Comparison of ENCODE assay signal across 1 cellular context in the genomic region with DNA sequence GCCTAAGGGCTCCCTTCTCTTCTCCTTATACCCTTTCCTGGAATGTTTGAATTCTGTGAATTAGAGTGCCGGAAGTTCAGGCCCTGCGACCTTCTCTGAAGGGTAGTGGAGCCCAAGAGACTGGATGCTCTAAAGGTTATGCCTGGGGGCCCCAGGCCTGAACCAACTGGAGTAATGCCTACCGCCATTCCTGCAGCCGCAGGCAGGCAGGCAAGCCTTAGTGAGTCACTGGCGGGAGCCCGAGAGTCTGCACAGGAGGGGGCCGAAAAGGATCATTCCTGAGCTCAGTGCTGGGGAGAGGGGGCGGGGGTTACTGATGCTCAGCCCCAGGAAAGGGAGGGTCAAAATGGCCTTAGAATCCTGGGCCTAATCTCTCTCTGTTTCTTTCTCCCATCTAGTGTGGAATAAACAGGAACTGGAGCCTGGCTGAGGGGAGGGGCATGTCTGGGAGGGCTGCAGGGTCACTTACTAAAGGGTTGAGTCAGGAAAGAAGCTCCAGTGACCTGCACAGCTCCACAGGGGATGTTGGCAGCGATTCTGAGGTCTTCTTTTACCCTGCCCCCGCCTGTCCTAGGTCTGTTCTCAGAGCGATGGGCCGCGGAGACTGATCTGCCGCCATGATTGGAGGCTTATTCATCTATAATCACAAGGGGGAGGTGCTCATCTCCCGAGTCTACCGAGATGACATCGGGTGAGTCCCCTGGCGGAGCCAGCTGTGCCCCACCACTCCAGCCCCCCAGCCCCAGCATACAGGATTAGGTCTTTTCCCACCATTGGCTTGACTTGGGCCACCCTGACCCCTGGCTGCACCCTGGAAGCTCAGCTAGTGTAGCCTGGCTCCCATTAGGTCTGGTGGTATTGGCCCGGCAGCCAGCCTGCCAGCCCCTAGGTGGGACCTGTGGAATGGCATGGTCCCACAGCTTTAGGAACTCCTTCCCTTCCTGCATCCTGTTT.
TF ChIP-seq lines count a peak whose summit lies in the region.

No MANE protein-coding gene starts in this region.

TF ChIP-seq in liver, 16 proteins besides CTCF, POLR2A, EP300 and RAD21 (continued from another document):
- TF ChIP-seq REST (IDR thresholded peaks at IDR 0.05), result peak; percentile 22
- TF ChIP-seq FOXA2 (IDR thresholded peaks at IDR 0.05), result no peak
- TF ChIP-seq, protein P1, sequence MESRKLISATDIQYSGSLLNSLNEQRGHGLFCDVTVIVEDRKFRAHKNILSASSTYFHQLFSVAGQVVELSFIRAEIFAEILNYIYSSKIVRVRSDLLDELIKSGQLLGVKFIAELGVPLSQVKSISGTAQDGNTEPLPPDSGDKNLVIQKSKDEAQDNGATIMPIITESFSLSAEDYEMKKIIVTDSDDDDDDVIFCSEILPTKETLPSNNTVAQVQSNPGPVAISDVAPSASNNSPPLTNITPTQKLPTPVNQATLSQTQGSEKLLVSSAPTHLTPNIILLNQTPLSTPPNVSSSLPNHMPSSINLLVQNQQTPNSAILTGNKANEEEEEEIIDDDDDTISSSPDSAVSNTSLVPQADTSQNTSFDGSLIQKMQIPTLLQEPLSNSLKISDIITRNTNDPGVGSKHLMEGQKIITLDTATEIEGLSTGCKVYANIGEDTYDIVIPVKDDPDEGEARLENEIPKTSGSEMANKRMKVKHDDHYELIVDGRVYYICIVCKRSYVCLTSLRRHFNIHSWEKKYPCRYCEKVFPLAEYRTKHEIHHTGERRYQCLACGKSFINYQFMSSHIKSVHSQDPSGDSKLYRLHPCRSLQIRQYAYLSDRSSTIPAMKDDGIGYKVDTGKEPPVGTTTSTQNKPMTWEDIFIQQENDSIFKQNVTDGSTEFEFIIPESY (IDR thresholded peaks at IDR 0.05), result no peak
- peak; percentile 26 for TF ChIP-seq SP1 (IDR thresholded peaks at IDR 0.05)
- TF ChIP-seq NR2F2 (IDR thresholded peaks at IDR 0.05), result peak; percentile 68
TF ChIP-seq in liver: peak in this region for 5.
